Comparison of ENCODE assay signal across 20 cellular contexts in the genomic region with DNA sequence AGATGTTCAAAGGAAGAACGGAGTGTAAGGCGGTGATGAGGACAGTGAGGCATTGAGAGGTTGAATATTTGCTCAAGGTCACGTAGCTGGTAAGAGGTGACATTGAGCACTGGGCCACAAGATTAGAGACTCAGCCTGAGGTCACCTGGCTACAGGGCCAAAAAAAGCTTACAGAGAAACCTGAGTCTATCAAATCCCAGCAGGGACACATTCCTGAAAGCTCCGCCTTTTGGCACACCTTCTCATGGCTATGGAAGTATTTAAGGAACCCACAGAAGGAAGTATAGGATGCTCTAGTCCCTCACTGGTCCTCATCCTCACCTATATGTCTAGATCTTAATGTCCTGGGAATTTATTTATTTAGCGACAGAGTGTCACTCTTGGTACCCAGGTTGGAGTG.
"Had no signal": no experiment of that assay in that cellular context is flagged by ENCODE, and none has a peak within 500 bp of the region (broad histone marks: within the 10 kb centered on the region; RNA-seq: fewer than 3 reads in every experiment).

No MANE protein-coding gene starts in this region.

- H3K4me3 Mint-ChIP-seq: stimulated activated naive B cell treated with anti-CD40 and anti-IgM and Interleukin-4, amounts not matched to agents 10 μg/mL and 1 μg/mL and 100 μg/mL, for 72 hours had no signal

- H3K27me3 ChIP-seq: colonic mucosa, heart left ventricle, left lung, neutrophil, testis, tibial nerve, upper lobe of right lung had no signal

- DNase-seq: colonic mucosa; dermis blood vessel endothelial cell; effector CD4-positive, alpha-beta T cell; heart left ventricle; hippocampal formation; islet precursor cell; left lung; naive thymus-derived CD4-positive, alpha-beta T cell; psoas muscle; retina; stimulated activated CD4-positive, alpha-beta T cell treated with anti-CD3 and anti-CD28 coated beads, Interleukin-2, amount 100 ng/mL, for 24 hours; stimulated activated CD4-positive, alpha-beta T cell treated with anti-CD3 and anti-CD28 coated beads, Interleukin-4, amount 100 ng/mL, for 4 hours; stimulated activated naive B cell treated with anti-CD40 and anti-IgM and Interleukin-4, amounts not matched to agents 10 μg/mL and 1 μg/mL and 100 μg/mL, for 72 hours; stimulated activated naive CD8-positive, alpha-beta T cell treated with anti-CD3 and anti-CD28 coated beads, Interleukin-15, amount 100 ng/mL, for 72 hours; upper lobe of right lung had no signal

- H3K4me1 ChIP-seq: colonic mucosa, left lung, psoas muscle, testis, tibial nerve, upper lobe of right lung had no signal

- H3K36me3 ChIP-seq: colonic mucosa, upper lobe of right lung had no signal

- H3K27ac ChIP-seq: colonic mucosa, heart left ventricle, left lung, psoas muscle, testis, tibial nerve, upper lobe of right lung had no signal

- H3K9me3 ChIP-seq: colonic mucosa, neutrophil, testis had no signal

- FAIRE-seq: frontal cortex had no signal

- H3K27me3 Mint-ChIP-seq: naive thymus-derived CD4-positive, alpha-beta T cell; stimulated activated naive B cell treated with anti-CD40 and anti-IgM and Interleukin-4, amounts not matched to agents 10 μg/mL and 1 μg/mL and 100 μg/mL, for 72 hours; stimulated activated naive CD8-positive, alpha-beta T cell treated with anti-CD3 and anti-CD28 coated beads, Interleukin-15, amount 100 ng/mL, for 72 hours had no signal

- ATAC-seq: left lung; naive thymus-derived CD4-positive, alpha-beta T cell; sciatic nerve; stimulated activated naive B cell treated with anti-CD40 and anti-IgM and Interleukin-4, amounts not matched to agents 10 μg/mL and 1 μg/mL and 100 μg/mL, for 72 hours; stimulated activated naive CD8-positive, alpha-beta T cell treated with anti-CD3 and anti-CD28 coated beads, Interleukin-15, amount 100 ng/mL, for 72 hours had no signal

- H3K4me3 ChIP-seq: colonic mucosa, heart left ventricle, left lung, psoas muscle, tibial nerve, upper lobe of right lung had no signal
